In genomic region chr16:11092788-11093577, GRCh38 we compare ENCODE assay signal across 12 cellular contexts.
A peak's percentile ranks its signal among the peaks of the same experiment; 100 is the strongest.
DNase-seq lines count a peak whose midpoint lies in the region; ATAC-seq and TF ChIP-seq lines count a peak whose summit lies in the region.
"Had no signal": no experiment of that assay in that cellular context is flagged by ENCODE, and none has a peak within 500 bp of the region (broad histone marks: within the 10 kb centered on the region; RNA-seq: fewer than 3 reads in every experiment).

No MANE protein-coding gene starts in this region.

- H3K27ac ChIP-seq in CD8-positive, alpha-beta memory T cell (ENCODE audit: low read depth, low read length), result no peak overlapping the region
- H3K27ac ChIP-seq in KMS-11, result peak overlapping the region; percentile 92
- peak overlapping the region; percentile 56 to 80 (median 79) for H3K27ac ChIP-seq in sigmoid colon
- H3K27ac ChIP-seq: SK-N-MC had no signal

- peak overlapping the region; percentile 89 for H3K4me2 ChIP-seq in KMS-11

- no peaks in the 10 kb centered on the region for H3K9me3 ChIP-seq in CD8-positive, alpha-beta memory T cell (ENCODE audit: low read length)
- H3K9me3 ChIP-seq in sigmoid colon, result no peaks in the 10 kb centered on the region
- H3K9me3 ChIP-seq: MG63 had no signal

- intact Hi-C loops in sigmoid colon (cut with DNase I), result loop anchor here (5.0 kb wide), 1 partner anchor 34 kb away; no protein-coding TSS in a partner anchor

- no peaks in the 10 kb centered on the region for H3K27me3 ChIP-seq in CD8-positive, alpha-beta memory T cell (ENCODE audit: insufficient read depth, low read length, poor library complexity, severe bottlenecking)
- H3K27me3 ChIP-seq in KMS-11 (ENCODE audit: insufficient read depth, low read depth) (no peaks in the 10 kb centered on the region), sigmoid colon (no peaks in the 10 kb centered on the region)
- H3K27me3 ChIP-seq: MG63 had no signal

- H3K4me1 ChIP-seq in CD8-positive, alpha-beta memory T cell (ENCODE audit: insufficient read depth, low read length), result peaks cover 42% of the 10 kb centered on the region
- H3K4me1 ChIP-seq in KMS-11 (ENCODE audit: low read depth, poor library complexity, severe bottlenecking) (peaks cover 59% of the 10 kb centered on the region), sigmoid colon (peaks cover 0 to 50% (median 46%) of the 10 kb centered on the region in 4 donors)

- TF ChIP-seq POLR2A in sigmoid colon (IDR thresholded peaks at IDR 0.05), result no peak

- H3K4me3 ChIP-seq in CD8-positive, alpha-beta memory T cell (ENCODE audit: low read length), result no peak overlapping the region
- H3K4me3 ChIP-seq in KMS-11 (IDR thresholded peaks at IDR 0.05; ENCODE audit: insufficient read depth, low read depth, low read length), result no peak overlapping the region
- no peak overlapping the region for H3K4me3 ChIP-seq in sigmoid colon
- H3K4me3 ChIP-seq: MG63, SK-N-MC had no signal

- ATAC-seq in activated naive CD8-positive, alpha-beta T cell treated with anti-CD3 and anti-CD28 coated beads, Interleukin-2, amount 50 U/mL, for 24 hours, result no peak
- ATAC-seq in omental fat pad (ENCODE audit: low FRiP score), result no peak

- TF ChIP-seq CTCF in KMS-11 (conservative IDR thresholded peaks at IDR 0.05; ENCODE audit: low read depth, low read length) (no peak), sigmoid colon (IDR thresholded peaks at IDR 0.05) (no peak), omental fat pad (IDR thresholded peaks at IDR 0.05) (no peak)

- no peak overlapping the region for H3K4me3 Mint-ChIP-seq in CD8-positive, alpha-beta memory T cell
- peak overlapping the region; percentile 40 for H3K4me3 Mint-ChIP-seq in activated naive CD8-positive, alpha-beta T cell treated with anti-CD3 and anti-CD28 coated beads, Interleukin-2, amount 50 U/mL, for 24 hours

- H3K9ac ChIP-seq in KMS-11, result peak overlapping the region; percentile 55; the same call in 1 of the 2 replicates

- POLR2A ChIA-PET in CD8-positive, alpha-beta memory T cell (lab: Charles Lee), result no interaction called here

- DNase-seq in CD8-positive, alpha-beta memory T cell, result no peak
- DNase-seq in activated naive CD8-positive, alpha-beta T cell treated with anti-CD3 and anti-CD28 coated beads, Interleukin-2, amount 50 U/mL, for 24 hours, result no peak
- DNase-seq in sigmoid colon, result no peak
- no peak for DNase-seq in G401 (ENCODE audit: low spot score)
- DNase-seq in omental fat pad (ENCODE audit: low spot score), result no peak
- no peak for DNase-seq in GF-D8 (lab: John Stamatoyannopoulos, UW)
- DNase-seq: activated CD4-positive, CD25-positive, alpha-beta regulatory T cell; head of caudate nucleus; MG63; NCI-H2171 treated with DMSO at 0.1 percent for 48 hours had no signal

- no peak overlapping the region for H2AFZ ChIP-seq in KMS-11 (ENCODE audit: low read depth)

- H3K4me1 Mint-ChIP-seq in CD8-positive, alpha-beta memory T cell, result peaks cover 29 to 40% (median 39%) of the 10 kb centered on the region in 3 donors
- peaks cover 95% of the 10 kb centered on the region for H3K4me1 Mint-ChIP-seq in activated naive CD8-positive, alpha-beta T cell treated with anti-CD3 and anti-CD28 coated beads, Interleukin-2, amount 50 U/mL, for 24 hours

- H3K9me3 Mint-ChIP-seq in CD8-positive, alpha-beta memory T cell, result no peaks in the 10 kb centered on the region
- H3K9me3 Mint-ChIP-seq in activated naive CD8-positive, alpha-beta T cell treated with anti-CD3 and anti-CD28 coated beads, Interleukin-2, amount 50 U/mL, for 24 hours, result no peaks in the 10 kb centered on the region

- H3K36me3 ChIP-seq in CD8-positive, alpha-beta memory T cell (ENCODE audit: insufficient read depth, low read length), result no peaks in the 10 kb centered on the region
- H3K36me3 ChIP-seq in KMS-11 (ENCODE audit: insufficient read depth) (no peaks in the 10 kb centered on the region), sigmoid colon (no peaks in the 10 kb centered on the region)

- H4K20me1 ChIP-seq in KMS-11 (ENCODE audit: insufficient read depth), result no peaks in the 10 kb centered on the region

- WGBS in sigmoid colon, 2 donors, result 85 to 91% methylated on average over 12 of the region's 12 CpGs

- TF ChIP-seq EP300 in sigmoid colon (IDR thresholded peaks at IDR 0.05), result no peak

- H3K79me2 ChIP-seq in KMS-11 (ENCODE audit: insufficient read depth, low read depth), result no peaks in the 10 kb centered on the region

- CTCF ChIA-PET in CD8-positive, alpha-beta memory T cell (lab: Charles Lee), result no interaction called here

- peak overlapping the region in 6 of 8 donors; percentile 1 to 78 (median 52) for H3K27ac Mint-ChIP-seq in CD8-positive, alpha-beta memory T cell
- H3K27ac Mint-ChIP-seq in activated naive CD8-positive, alpha-beta T cell treated with anti-CD3 and anti-CD28 coated beads, Interleukin-2, amount 50 U/mL, for 24 hours, result peak overlapping the region; percentile 98

- H3K27me3 Mint-ChIP-seq in CD8-positive, alpha-beta memory T cell, result peaks cover 0 to 1% of the 10 kb centered on the region in 2 donors
- H3K27me3 Mint-ChIP-seq in activated naive CD8-positive, alpha-beta T cell treated with anti-CD3 and anti-CD28 coated beads, Interleukin-2, amount 50 U/mL, for 24 hours, result no peaks in the 10 kb centered on the region

- peaks cover 0 to 35% (median 11%) of the 10 kb centered on the region in 3 donors for H3K36me3 Mint-ChIP-seq in CD8-positive, alpha-beta memory T cell
- H3K36me3 Mint-ChIP-seq in activated naive CD8-positive, alpha-beta T cell treated with anti-CD3 and anti-CD28 coated beads, Interleukin-2, amount 50 U/mL, for 24 hours (ENCODE audit: low read depth), result peaks cover 12% of the 10 kb centered on the region

- in situ Hi-C loops in G401 (cut with HindIII; ENCODE audit: low sequenced_read_pairs), result no loop called here
